10 cellular contexts compared by ENCODE assay signal in the genomic region with DNA sequence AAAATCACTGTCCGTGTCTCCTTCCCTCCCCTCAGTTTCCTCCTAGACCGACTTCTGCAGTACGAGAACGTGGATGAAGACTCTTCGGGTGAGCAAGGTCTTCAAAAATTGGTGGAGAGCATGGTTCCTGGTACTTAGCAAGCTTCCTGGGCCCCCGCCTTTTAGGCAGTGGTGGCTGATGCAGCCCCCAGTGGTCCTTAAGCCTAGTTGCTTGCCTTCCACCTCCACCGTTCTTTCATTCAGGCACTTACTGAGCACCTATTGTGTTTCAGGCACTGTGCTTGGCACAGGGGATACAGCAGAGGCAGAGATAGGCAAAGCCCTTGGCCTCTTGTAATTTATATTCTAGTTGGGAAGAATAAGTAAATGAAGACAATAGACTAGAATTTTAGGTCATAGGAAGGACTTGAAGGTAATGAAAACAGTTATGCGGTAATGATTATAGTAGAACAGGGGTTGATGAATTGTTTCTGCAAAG. TPM values are rescaled to one million over a fixed set of nuclear protein-coding genes. Genes with fewer than 3 reads are reported as not detected.
DNase-seq lines count a peak whose midpoint lies in the region; ATAC-seq, FAIRE-seq and TF ChIP-seq lines count a peak whose summit lies in the region.
"Had no signal": no experiment of that assay in that cellular context is flagged by ENCODE, and none has a peak within 500 bp of the region (broad histone marks: within the 10 kb centered on the region; RNA-seq: fewer than 3 reads in every experiment).

No MANE protein-coding gene starts in this region.

- intact Hi-C loops in HepG2 (cut with micrococcal nuclease; ENCODE audit: unreplicated experiment), result loop anchor here (5.0 kb wide), 1 partner anchor 35 kb away; the partner anchor contains the start of gene TMEM219
- intact Hi-C loops in tibial artery (cut with DNase I; ENCODE audit: low total_unique reads), result loop anchor here (10.0 kb wide), 1 partner anchor 182 kb away; the partner anchor contains the start of genes PAGR1 and PRRT2

- peaks cover 9% of the 10 kb centered on the region for H3K79me2 ChIP-seq in HepG2 (ENCODE audit: insufficient read depth, low read length)

- H3K9me3 ChIP-seq in HepG2 (ENCODE audit: low read length), result no peaks in the 10 kb centered on the region
- no peaks in the 10 kb centered on the region for H3K9me3 ChIP-seq in tibial artery

- in situ Hi-C loops in HepG2 (cut with HindIII; ENCODE audit: extremely low pct_ligation_motif_present, low pct_unique_long_range_greater_than_20kb), result no loop called here

- H3K27ac ChIP-seq in HepG2 (ENCODE audit: extremely low read length, insufficient read depth, low read length) (peak overlapping the region; percentile 58), tibial artery (peak overlapping the region; percentile 87 to 95)

- no peak for DNase-seq in activated T-cell treated with anti-CD3 and anti-CD28 coated beads, Interleukin-2, amount 50 U/mL, for 4 hours
- DNase-seq in activated T-cell treated with anti-CD3 and anti-CD28 coated beads, Interleukin-2, amount 50 U/mL, for 48 hours, result no peak
- DNase-seq in activated naive CD8-positive, alpha-beta T cell treated with anti-CD3 and anti-CD28 coated beads for 36 hours, result no peak
- DNase-seq in HepG2 (ENCODE audit: low spot score) (no peak), tibial artery (no peak), NCI-H510A treated with DMSO at 0.1 percent for 48 hours (lab: John Stamatoyannopoulos, UW) (no peak)
- DNase-seq: SHP77 treated with DMSO at 0.1 percent for 48 hours had no signal

- no peak for TF ChIP-seq RAD21 in HepG2 (CRISPR knock-in tag; IDR thresholded peaks at IDR 0.05)

- H2AFZ ChIP-seq in HepG2 (ENCODE audit: low read length), result peak overlapping the region; percentile 7

- no peaks in the 10 kb centered on the region for H4K20me1 ChIP-seq in HepG2 (ENCODE audit: insufficient read depth, low read length)

- TF ChIP-seq EP300 in HepG2 (IDR thresholded peaks at IDR 0.05; ENCODE audit: low read depth in 2 of 2, low read length in 2 of 2) (no peak), HepG2 (CRISPR knock-in tag; IDR thresholded peaks at IDR 0.05; ENCODE audit: borderline replicate concordance) (no peak)

- FAIRE-seq in HepG2 (lab: Jason Lieb, UNC), result no peak

- H3K4me3 ChIP-seq in HepG2 (replicated peaks in 1 of 3; ENCODE audit: insufficient read depth in 1 of 3, low read depth in 2 of 3, low read length in 3 of 3), result peak overlapping the region; percentile 92 to 95 (median 94)
- peak overlapping the region; percentile 66 to 75 for H3K4me3 ChIP-seq in tibial artery

- no peaks in the 10 kb centered on the region for H3K27me3 Mint-ChIP-seq in activated T-cell treated with anti-CD3 and anti-CD28 coated beads, Interleukin-2, amount 50 U/mL, for 4 hours (ENCODE audit: low read depth)
- H3K27me3 Mint-ChIP-seq in activated naive CD8-positive, alpha-beta T cell treated with anti-CD3 and anti-CD28 coated beads for 36 hours, result no peaks in the 10 kb centered on the region

- no TSS peak for BruUV-seq in HepG2 (replicated peaks; lab: Mats Ljungman, UMichigan)

- H3K4me1 ChIP-seq in HepG2 (ENCODE audit: insufficient read depth, low read length) (peaks cover 24% of the 10 kb centered on the region), tibial artery (peaks cover 0 to 23% (median 18%) of the 10 kb centered on the region in 4 donors)

- 31% methylated on average over 8 of the region's 8 CpGs for WGBS in HepG2 (ENCODE audit: low lambda C conversion rate)

- H3K36me3 Mint-ChIP-seq in activated T-cell treated with anti-CD3 and anti-CD28 coated beads, Interleukin-2, amount 50 U/mL, for 4 hours (ENCODE audit: insufficient read depth), result peaks cover 21% of the 10 kb centered on the region
- H3K36me3 Mint-ChIP-seq in activated naive CD8-positive, alpha-beta T cell treated with anti-CD3 and anti-CD28 coated beads for 36 hours, result peaks cover 29% of the 10 kb centered on the region

- H3K4me3 Mint-ChIP-seq in activated T-cell treated with anti-CD3 and anti-CD28 coated beads, Interleukin-2, amount 50 U/mL, for 4 hours, result peak overlapping the region; percentile 98
- H3K4me3 Mint-ChIP-seq in activated naive CD8-positive, alpha-beta T cell treated with anti-CD3 and anti-CD28 coated beads for 36 hours, result peak overlapping the region; percentile 99

- POLR2A ChIA-PET in HepG2 (lab: Yijun Ruan, JAX), result interaction anchor here (0.7 to 2.4 kb wide), 3 partner anchors 23 to 813 kb away, joined by 3 to 16 read pairs (median 3); partner anchors contain the start of gene TAOK2

- H3K9me3 Mint-ChIP-seq in activated T-cell treated with anti-CD3 and anti-CD28 coated beads, Interleukin-2, amount 50 U/mL, for 4 hours, result no peaks in the 10 kb centered on the region
- no peaks in the 10 kb centered on the region for H3K9me3 Mint-ChIP-seq in activated naive CD8-positive, alpha-beta T cell treated with anti-CD3 and anti-CD28 coated beads for 36 hours

- peak overlapping the region; percentile 85 for H3K9ac ChIP-seq in HepG2 (ENCODE audit: insufficient read depth, low read depth, low read length)

- ATAC-seq in activated T-cell treated with anti-CD3 and anti-CD28 coated beads, Interleukin-2, amount 50 U/mL, for 4 hours, result no peak
- ATAC-seq in HepG2, result peak; percentile 2
- no peak for ATAC-seq in GM18867 (IDR thresholded peaks at IDR 0.05; ENCODE audit: unreplicated experiment)
- no peak for ATAC-seq in GM18505 (IDR thresholded peaks at IDR 0.05; ENCODE audit: unreplicated experiment)

- peaks cover 9 to 16% of the 10 kb centered on the region in 2 experiments; a peak in 4 of 5 replicates for H3K36me3 ChIP-seq in HepG2 (replicated peaks in 1 of 2; ENCODE audit: control insufficient read depth in 1 of 2, insufficient read depth in 2 of 2, low read length in 2 of 2)
- H3K36me3 ChIP-seq in tibial artery, result peaks cover 10 to 53% (median 44%) of the 10 kb centered on the region in 3 donors

- peak overlapping the region; percentile 99 for H3K27ac Mint-ChIP-seq in activated naive CD8-positive, alpha-beta T cell treated with anti-CD3 and anti-CD28 coated beads for 36 hours

- CTCF ChIA-PET in HepG2 (lab: Yijun Ruan, JAX; ENCODE audit: low intra/inter-chr PET ratio, low total read pairs), result no interaction called here

- TF ChIP-seq CTCF in HepG2 (CRISPR knock-in tag; IDR thresholded peaks at IDR 0.05) (no peak), tibial artery (IDR thresholded peaks at IDR 0.05) (no peak)

- TF ChIP-seq POLR2A in HepG2 (IDR thresholded peaks at IDR 0.05; ENCODE audit: insufficient read depth in 1 of 2, low read depth in 2 of 2, low read length in 2 of 2), result no peak
- no peak for TF ChIP-seq POLR2A in GM18505 (IDR thresholded peaks at IDR 0.05; ENCODE audit: borderline replicate concordance, extremely low read depth, insufficient read depth, insufficient read length)

- peaks cover 36% of the 10 kb centered on the region for H3K4me1 Mint-ChIP-seq in activated T-cell treated with anti-CD3 and anti-CD28 coated beads, Interleukin-2, amount 50 U/mL, for 4 hours (ENCODE audit: low read depth)
- H3K4me1 Mint-ChIP-seq in activated naive CD8-positive, alpha-beta T cell treated with anti-CD3 and anti-CD28 coated beads for 36 hours, result peaks cover 30% of the 10 kb centered on the region

- H3K27me3 ChIP-seq in HepG2 (ENCODE audit: control insufficient read depth in 1 of 2, insufficient read depth in 2 of 2, low read length in 2 of 2), result peaks cover 0 to 5% of the 10 kb centered on the region in 2 experiments; a peak in 1 of 5 replicates
- no peaks in the 10 kb centered on the region for H3K27me3 ChIP-seq in tibial artery

- peak overlapping the region; percentile 96 for H3K4me2 ChIP-seq in HepG2 (ENCODE audit: low read depth, low read length)

RNA-seq across cellular contexts. Expression of gene INO80E, which starts 0.8 kb away (rescaled TPM):
- 100 to 1,000 TPM; 103 to 113 (median 112) TPM for total RNA-seq in activated T-cell treated with anti-CD3 and anti-CD28 coated beads, Interleukin-2, amount 50 U/mL, for 4 hours
- 10 to 100 TPM; 83.8 to 91.1 TPM for total RNA-seq in activated naive CD8-positive, alpha-beta T cell treated with anti-CD3 and anti-CD28 coated beads for 36 hours
- total RNA-seq in HepG2 (2016; rRNA removed; fragmentation: Illumina TruSeq; extraction: Trizol), result 39.5 and 45.6 TPM in 2 replicates
- 18.9 and 22.7 TPM in 2 replicates for total RNA-seq in HepG2 (2016; cell fraction: cytosol; rRNA removed; fragmentation: Illumina TruSeq; extraction: Trizol; ENCODE audit: low read depth)
- 35.1 and 45.9 TPM in 2 replicates for total RNA-seq in HepG2 (2016; cell fraction: insoluble cytoplasmic fraction; rRNA removed; fragmentation: Illumina TruSeq; extraction: Trizol)
- 25.0 and 29.9 TPM in 2 replicates for total RNA-seq in HepG2 (2016; cell fraction: membrane; rRNA removed; fragmentation: Illumina TruSeq; extraction: Trizol)
- 25.3 and 33.1 TPM in 2 replicates for total RNA-seq in HepG2 (2016; cell fraction: nucleus; rRNA removed; fragmentation: Illumina TruSeq; extraction: Trizol)
- polyA plus RNA-seq in HepG2 (2011; rRNA removed), result 25.8 and 28.4 TPM in 2 replicates
- 25.4 and 28.1 TPM in 2 replicates for polyA plus RNA-seq in HepG2 (2011; cell fraction: cytosol; rRNA removed)
- polyA plus RNA-seq in HepG2 (2011; cell fraction: nucleus; rRNA removed), result 71.2 and 71.9 TPM in 2 replicates
- 26.9 and 29.3 TPM in 2 replicates for polyA plus RNA-seq in HepG2 (2012)
- 26.1 and 33.3 TPM in 2 replicates for polyA plus RNA-seq in HepG2 (2016; cell fraction: cytosol; fragmentation: Illumina TruSeq; extraction: Trizol; ENCODE audit: low read depth)
- 59.9 and 67.8 TPM in 2 replicates for polyA plus RNA-seq in HepG2 (2016; cell fraction: insoluble cytoplasmic fraction; fragmentation: Illumina TruSeq; extraction: Trizol; ENCODE audit: low read depth)
- 33.8 and 33.9 TPM in 2 replicates for polyA plus RNA-seq in HepG2 (2016; cell fraction: membrane; fragmentation: Illumina TruSeq; extraction: Trizol; ENCODE audit: low read depth)
- 83.7 and 87.4 TPM in 2 replicates for polyA plus RNA-seq in HepG2 (2016; cell fraction: nucleus; fragmentation: Illumina TruSeq; extraction: Trizol; ENCODE audit: insufficient read depth, low read depth)
- polyA minus RNA-seq in HepG2 (2011; rRNA and poly(A)+ RNA removed; ENCODE audit: low replicate concordance), result 9.4 and 17.6 TPM in 2 replicates
- 5.5 and 10.9 TPM in 2 replicates for polyA minus RNA-seq in HepG2 (2011; cell fraction: cytosol; rRNA and poly(A)+ RNA removed)
- polyA minus RNA-seq in HepG2 (2011; cell fraction: nucleus; rRNA and poly(A)+ RNA removed), result 15.3 and 21.1 TPM in 2 replicates

RNA-seq across cellular contexts. Expression of gene HIRIP3, which starts 1.4 kb away (rescaled TPM):
- total RNA-seq in activated T-cell treated with anti-CD3 and anti-CD28 coated beads, Interleukin-2, amount 50 U/mL, for 4 hours, result 10 to 100 TPM; 43.4 to 52.5 (median 50.7) TPM
- total RNA-seq in activated naive CD8-positive, alpha-beta T cell treated with anti-CD3 and anti-CD28 coated beads for 36 hours, result 10 to 100 TPM; 39.5 to 41.4 TPM
- 17.2 and 17.3 TPM in 2 replicates for total RNA-seq in HepG2 (2016; rRNA removed; fragmentation: Illumina TruSeq; extraction: Trizol)
- total RNA-seq in HepG2 (2016; cell fraction: cytosol; rRNA removed; fragmentation: Illumina TruSeq; extraction: Trizol; ENCODE audit: low read depth), result 14.2 TPM in 2 replicates
- 15.1 and 16.3 TPM in 2 replicates for total RNA-seq in HepG2 (2016; cell fraction: insoluble cytoplasmic fraction; rRNA removed; fragmentation: Illumina TruSeq; extraction: Trizol)
- 19.3 and 23.7 TPM in 2 replicates for total RNA-seq in HepG2 (2016; cell fraction: membrane; rRNA removed; fragmentation: Illumina TruSeq; extraction: Trizol)
- total RNA-seq in HepG2 (2016; cell fraction: nucleus; rRNA removed; fragmentation: Illumina TruSeq; extraction: Trizol), result 8.3 and 10.3 TPM in 2 replicates
- polyA plus RNA-seq in HepG2 (2011; rRNA removed), result 12.6 and 16.3 TPM in 2 replicates
- 12.2 and 16.8 TPM in 2 replicates for polyA plus RNA-seq in HepG2 (2011; cell fraction: cytosol; rRNA removed)
- polyA plus RNA-seq in HepG2 (2011; cell fraction: nucleus; rRNA removed), result 12.7 and 15.6 TPM in 2 replicates
- polyA plus RNA-seq in HepG2 (2012), result 8.7 and 10.3 TPM in 2 replicates
- 11.5 and 15.7 TPM in 2 replicates for polyA plus RNA-seq in HepG2 (2016; cell fraction: cytosol; fragmentation: Illumina TruSeq; extraction: Trizol; ENCODE audit: low read depth)
- polyA plus RNA-seq in HepG2 (2016; cell fraction: insoluble cytoplasmic fraction; fragmentation: Illumina TruSeq; extraction: Trizol; ENCODE audit: low read depth), result 23.3 and 25.6 TPM in 2 replicates
- 18.8 and 21.7 TPM in 2 replicates for polyA plus RNA-seq in HepG2 (2016; cell fraction: membrane; fragmentation: Illumina TruSeq; extraction: Trizol; ENCODE audit: low read depth)
- 21.5 and 22.8 TPM in 2 replicates for polyA plus RNA-seq in HepG2 (2016; cell fraction: nucleus; fragmentation: Illumina TruSeq; extraction: Trizol; ENCODE audit: insufficient read depth, low read depth)
- 7.0 and 15.9 TPM in 2 replicates for polyA minus RNA-seq in HepG2 (2011; rRNA and poly(A)+ RNA removed; ENCODE audit: low replicate concordance)
- polyA minus RNA-seq in HepG2 (2011; cell fraction: cytosol; rRNA and poly(A)+ RNA removed), result 3.3 and 7.2 TPM in 2 replicates
- 8.4 and 11.6 TPM in 2 replicates for polyA minus RNA-seq in HepG2 (2011; cell fraction: nucleus; rRNA and poly(A)+ RNA removed)

RNA-seq across cellular contexts. Expression of gene DOC2A, which starts 14.0 kb away (rescaled TPM):
- total RNA-seq in activated T-cell treated with anti-CD3 and anti-CD28 coated beads, Interleukin-2, amount 50 U/mL, for 4 hours, result 1 to 10 TPM in 2 of 3 donors, under 1 TPM in 1; 0.49 to 2.5 (median 1.1) TPM
- 1 to 10 TPM in 1 of 2 experiments, under 1 TPM in 1; 0.89 to 1.4 TPM for total RNA-seq in activated naive CD8-positive, alpha-beta T cell treated with anti-CD3 and anti-CD28 coated beads for 36 hours
- 0.15 and 0.21 TPM in 2 replicates for total RNA-seq in HepG2 (2016; rRNA removed; fragmentation: Illumina TruSeq; extraction: Trizol)
- not detected in 2 replicates for total RNA-seq in HepG2 (2016; cell fraction: cytosol; rRNA removed; fragmentation: Illumina TruSeq; extraction: Trizol; ENCODE audit: low read depth)
- 0.24 TPM in 1 of 2 replicates, not detected in the other for total RNA-seq in HepG2 (2016; cell fraction: insoluble cytoplasmic fraction; rRNA removed; fragmentation: Illumina TruSeq; extraction: Trizol)
- total RNA-seq in HepG2 (2016; cell fraction: membrane; rRNA removed; fragmentation: Illumina TruSeq; extraction: Trizol), result not detected in 2 replicates
- 0.22 TPM in 1 of 2 replicates, not detected in the other for total RNA-seq in HepG2 (2016; cell fraction: nucleus; rRNA removed; fragmentation: Illumina TruSeq; extraction: Trizol)
- polyA plus RNA-seq in HepG2 (2011; rRNA removed), result 0.55 and 1.4 TPM in 2 replicates
- polyA plus RNA-seq in HepG2 (2011; cell fraction: cytosol; rRNA removed), result 0.36 and 0.52 TPM in 2 replicates
- polyA plus RNA-seq in HepG2 (2011; cell fraction: nucleus; rRNA removed), result 4.4 and 6.3 TPM in 2 replicates
- 0.52 and 0.72 TPM in 2 replicates for polyA plus RNA-seq in HepG2 (2012)
- polyA plus RNA-seq in HepG2 (2016; cell fraction: cytosol; fragmentation: Illumina TruSeq; extraction: Trizol; ENCODE audit: low read depth), result not detected in 2 replicates
- polyA plus RNA-seq in HepG2 (2016; cell fraction: insoluble cytoplasmic fraction; fragmentation: Illumina TruSeq; extraction: Trizol; ENCODE audit: low read depth), result not detected in 2 replicates
- polyA plus RNA-seq in HepG2 (2016; cell fraction: membrane; fragmentation: Illumina TruSeq; extraction: Trizol; ENCODE audit: low read depth), result not detected in 2 replicates
- 0.66 and 1.1 TPM in 2 replicates for polyA plus RNA-seq in HepG2 (2016; cell fraction: nucleus; fragmentation: Illumina TruSeq; extraction: Trizol; ENCODE audit: insufficient read depth, low read depth)
- 0.12 and 0.37 TPM in 2 replicates for polyA minus RNA-seq in HepG2 (2011; rRNA and poly(A)+ RNA removed; ENCODE audit: low replicate concordance)
- polyA minus RNA-seq in HepG2 (2011; cell fraction: cytosol; rRNA and poly(A)+ RNA removed), result not detected in 2 replicates
- polyA minus RNA-seq in HepG2 (2011; cell fraction: nucleus; rRNA and poly(A)+ RNA removed), result not detected in 2 replicates

RNA-seq across cellular contexts. Expression of gene TAOK2, which starts 23.1 kb away (rescaled TPM):
- total RNA-seq in activated T-cell treated with anti-CD3 and anti-CD28 coated beads, Interleukin-2, amount 50 U/mL, for 4 hours, result 10 to 100 TPM; 34.9 to 37.9 (median 37.8) TPM
- total RNA-seq in activated naive CD8-positive, alpha-beta T cell treated with anti-CD3 and anti-CD28 coated beads for 36 hours, result 10 to 100 TPM; 24.9 to 26.4 TPM
- 27.6 and 43.2 TPM in 2 replicates for total RNA-seq in HepG2 (2016; rRNA removed; fragmentation: Illumina TruSeq; extraction: Trizol)
- 7.5 and 7.7 TPM in 2 replicates for total RNA-seq in HepG2 (2016; cell fraction: cytosol; rRNA removed; fragmentation: Illumina TruSeq; extraction: Trizol; ENCODE audit: low read depth)
- 23.0 and 42.5 TPM in 2 replicates for total RNA-seq in HepG2 (2016; cell fraction: insoluble cytoplasmic fraction; rRNA removed; fragmentation: Illumina TruSeq; extraction: Trizol)
- total RNA-seq in HepG2 (2016; cell fraction: membrane; rRNA removed; fragmentation: Illumina TruSeq; extraction: Trizol), result 15.4 TPM in 2 replicates
- total RNA-seq in HepG2 (2016; cell fraction: nucleus; rRNA removed; fragmentation: Illumina TruSeq; extraction: Trizol), result 36.7 and 42.5 TPM in 2 replicates
- polyA plus RNA-seq in HepG2 (2011; rRNA removed), result 17.4 and 24.8 TPM in 2 replicates
- 10.9 and 13.5 TPM in 2 replicates for polyA plus RNA-seq in HepG2 (2011; cell fraction: cytosol; rRNA removed)
- 101 and 105 TPM in 2 replicates for polyA plus RNA-seq in HepG2 (2011; cell fraction: nucleus; rRNA removed)
- 15.5 and 21.1 TPM in 2 replicates for polyA plus RNA-seq in HepG2 (2012)
- polyA plus RNA-seq in HepG2 (2016; cell fraction: cytosol; fragmentation: Illumina TruSeq; extraction: Trizol; ENCODE audit: low read depth), result 1.7 and 1.9 TPM in 2 replicates
- polyA plus RNA-seq in HepG2 (2016; cell fraction: insoluble cytoplasmic fraction; fragmentation: Illumina TruSeq; extraction: Trizol; ENCODE audit: low read depth), result 15.8 and 17.9 TPM in 2 replicates
- 3.8 and 4.5 TPM in 2 replicates for polyA plus RNA-seq in HepG2 (2016; cell fraction: membrane; fragmentation: Illumina TruSeq; extraction: Trizol; ENCODE audit: low read depth)
- 80.3 and 83.9 TPM in 2 replicates for polyA plus RNA-seq in HepG2 (2016; cell fraction: nucleus; fragmentation: Illumina TruSeq; extraction: Trizol; ENCODE audit: insufficient read depth, low read depth)
- polyA minus RNA-seq in HepG2 (2011; rRNA and poly(A)+ RNA removed; ENCODE audit: low replicate concordance), result 28.3 and 32.0 TPM in 2 replicates
- 14.9 and 15.1 TPM in 2 replicates for polyA minus RNA-seq in HepG2 (2011; cell fraction: cytosol; rRNA and poly(A)+ RNA removed)
- 27.7 and 31.1 TPM in 2 replicates for polyA minus RNA-seq in HepG2 (2011; cell fraction: nucleus; rRNA and poly(A)+ RNA removed)

RNA-seq across cellular contexts. Expression of gene C16orf92, which starts 26.2 kb away (rescaled TPM):
- total RNA-seq in activated T-cell treated with anti-CD3 and anti-CD28 coated beads, Interleukin-2, amount 50 U/mL, for 4 hours, result not detected
- total RNA-seq in activated naive CD8-positive, alpha-beta T cell treated with anti-CD3 and anti-CD28 coated beads for 36 hours, result not detected
- total RNA-seq in HepG2 (2016; rRNA removed; fragmentation: Illumina TruSeq; extraction: Trizol), result not detected in 2 replicates
- total RNA-seq in HepG2 (2016; cell fraction: cytosol; rRNA removed; fragmentation: Illumina TruSeq; extraction: Trizol; ENCODE audit: low read depth), result not detected in 2 replicates
- total RNA-seq in HepG2 (2016; cell fraction: insoluble cytoplasmic fraction; rRNA removed; fragmentation: Illumina TruSeq; extraction: Trizol), result not detected in 2 replicates
- not detected in 2 replicates for total RNA-seq in HepG2 (2016; cell fraction: membrane; rRNA removed; fragmentation: Illumina TruSeq; extraction: Trizol)
- total RNA-seq in HepG2 (2016; cell fraction: nucleus; rRNA removed; fragmentation: Illumina TruSeq; extraction: Trizol), result not detected in 2 replicates
- not detected in 2 replicates for polyA plus RNA-seq in HepG2 (2011; rRNA removed)
- not detected in 2 replicates for polyA plus RNA-seq in HepG2 (2011; cell fraction: cytosol; rRNA removed)
- polyA plus RNA-seq in HepG2 (2011; cell fraction: nucleus; rRNA removed), result not detected in 2 replicates
- polyA plus RNA-seq in HepG2 (2012), result not detected in 2 replicates
- polyA plus RNA-seq in HepG2 (2016; cell fraction: cytosol; fragmentation: Illumina TruSeq; extraction: Trizol; ENCODE audit: low read depth), result not detected in 2 replicates
- not detected in 2 replicates for polyA plus RNA-seq in HepG2 (2016; cell fraction: insoluble cytoplasmic fraction; fragmentation: Illumina TruSeq; extraction: Trizol; ENCODE audit: low read depth)
- polyA plus RNA-seq in HepG2 (2016; cell fraction: membrane; fragmentation: Illumina TruSeq; extraction: Trizol; ENCODE audit: low read depth), result not detected in 2 replicates
- polyA plus RNA-seq in HepG2 (2016; cell fraction: nucleus; fragmentation: Illumina TruSeq; extraction: Trizol; ENCODE audit: insufficient read depth, low read depth), result not detected in 2 replicates
- not detected in 2 replicates for polyA minus RNA-seq in HepG2 (2011; rRNA and poly(A)+ RNA removed; ENCODE audit: low replicate concordance)
- not detected in 2 replicates for polyA minus RNA-seq in HepG2 (2011; cell fraction: cytosol; rRNA and poly(A)+ RNA removed)
- polyA minus RNA-seq in HepG2 (2011; cell fraction: nucleus; rRNA and poly(A)+ RNA removed), result not detected in 2 replicates
- total RNA-seq: renal cortical epithelial cell had no signal
